Comparison of ENCODE assay signal across 1 cellular context in the genomic region with DNA sequence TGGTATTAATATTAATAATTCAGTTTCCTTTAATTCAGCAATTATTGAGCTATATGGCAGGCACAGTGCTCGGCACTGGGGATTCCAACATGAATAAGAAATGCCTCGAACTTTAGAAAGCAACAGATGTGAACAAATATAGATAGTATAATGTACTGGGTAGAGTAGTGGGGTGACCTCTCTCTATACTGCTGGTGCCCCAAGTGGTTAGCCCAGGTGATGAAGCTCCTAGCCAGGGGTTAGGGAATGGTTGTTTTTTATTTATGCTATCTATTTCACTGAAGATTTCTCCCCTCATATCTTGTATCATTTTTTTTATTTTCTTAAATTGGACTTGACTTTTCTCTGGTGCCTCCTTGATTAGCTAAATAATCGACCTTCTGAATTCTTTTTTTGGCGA.
TF ChIP-seq lines count a peak whose summit lies in the region.

No MANE protein-coding gene starts in this region.

TF ChIP-seq in WTC11, 78 proteins besides CTCF, POLR2A, EP300 and RAD21 (continued from another document):
- TF ChIP-seq ARID4B (CRISPR knock-in tag; IDR thresholded peaks at IDR 0.05; ENCODE audit: borderline replicate concordance) (no peak), HMGA2 (CRISPR knock-in tag; IDR thresholded peaks at IDR 0.05) (no peak), JUN (CRISPR knock-in tag; IDR thresholded peaks at IDR 0.05) (no peak), ATF2 (CRISPR knock-in tag; IDR thresholded peaks at IDR 0.05; ENCODE audit: borderline replicate concordance, low read depth) (no peak), E2F4 (CRISPR knock-in tag; IDR thresholded peaks at IDR 0.05; ENCODE audit: borderline replicate concordance, low read depth) (no peak), FOXP4 (CRISPR knock-in tag; IDR thresholded peaks at IDR 0.05) (no peak)
- TF ChIP-seq, protein P1, sequence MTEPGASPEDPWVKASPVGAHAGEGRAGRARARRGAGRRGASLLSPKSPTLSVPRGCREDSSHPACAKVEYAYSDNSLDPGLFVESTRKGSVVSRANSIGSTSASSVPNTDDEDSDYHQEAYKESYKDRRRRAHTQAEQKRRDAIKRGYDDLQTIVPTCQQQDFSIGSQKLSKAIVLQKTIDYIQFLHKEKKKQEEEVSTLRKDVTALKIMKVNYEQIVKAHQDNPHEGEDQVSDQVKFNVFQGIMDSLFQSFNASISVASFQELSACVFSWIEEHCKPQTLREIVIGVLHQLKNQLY (CRISPR knock-in tag; IDR thresholded peaks at IDR 0.05), result no peak
